In genomic region chr9:71368157-71368556, GRCh38 we compare ENCODE assay signal across 17 cellular contexts.
A peak's percentile ranks its signal among the peaks of the same experiment; 100 is the strongest.
DNase-seq lines count a peak whose midpoint lies in the region; ATAC-seq and TF ChIP-seq lines count a peak whose summit lies in the region.
"Had no signal": no experiment of that assay in that cellular context is flagged by ENCODE, and none has a peak within 500 bp of the region (broad histone marks: within the 10 kb centered on the region; RNA-seq: fewer than 3 reads in every experiment).

No MANE protein-coding gene starts in this region.

- no peaks in the 10 kb centered on the region for H3K36me3 Mint-ChIP-seq in stimulated activated naive B cell treated with anti-CD40 and anti-IgM and Interleukin-4, amounts not matched to agents 10 μg/mL and 1 μg/mL and 100 μg/mL, for 72 hours

- H3K4me3 ChIP-seq in HAP-1 (no peak overlapping the region), mucosa of descending colon (no peak overlapping the region)

- no peaks in the 10 kb centered on the region for H3K4me1 Mint-ChIP-seq in stimulated activated naive B cell treated with anti-CD40 and anti-IgM and Interleukin-4, amounts not matched to agents 10 μg/mL and 1 μg/mL and 100 μg/mL, for 72 hours
- H3K4me1 Mint-ChIP-seq: B cell had no signal

- H3K9me3 ChIP-seq in HAP-1 = no peaks in the 10 kb centered on the region
- H3K9me3 ChIP-seq in mucosa of descending colon = no peaks in the 10 kb centered on the region

- H3K27me3 ChIP-seq in HAP-1 (ENCODE audit: low read depth) = no peaks in the 10 kb centered on the region

- TF ChIP-seq CTCF in mucosa of descending colon (IDR thresholded peaks at IDR 0.05) = no peak

- H3K4me1 ChIP-seq in HAP-1 = no peaks in the 10 kb centered on the region
- H3K4me1 ChIP-seq in mucosa of descending colon (ENCODE audit: low read depth) = peaks cover 5% of the 10 kb centered on the region

- in situ Hi-C loops in HAP-1 (cut with MboI; ENCODE audit: low sequenced_read_pairs) = no loop called here

- H3K9me3 Mint-ChIP-seq in stimulated activated naive B cell treated with anti-CD40 and anti-IgM and Interleukin-4, amounts not matched to agents 10 μg/mL and 1 μg/mL and 100 μg/mL, for 72 hours = no peaks in the 10 kb centered on the region
- H3K9me3 Mint-ChIP-seq: CD4-positive, alpha-beta T cell had no signal

- no peaks in the 10 kb centered on the region for H3K36me3 ChIP-seq in HAP-1 (replicated peaks)
- H3K36me3 ChIP-seq in mucosa of descending colon (ENCODE audit: low read depth) = no peaks in the 10 kb centered on the region

- ATAC-seq in mucosa of descending colon (peak; percentile 70), GM18861 (IDR thresholded peaks at IDR 0.05; ENCODE audit: unreplicated experiment) (no peak)
- ATAC-seq in stimulated activated naive B cell treated with anti-CD40 and anti-IgM and Interleukin-4, amounts not matched to agents 10 μg/mL and 1 μg/mL and 100 μg/mL, for 72 hours (replicated peaks) = no peak

- H3K27ac Mint-ChIP-seq in stimulated activated naive B cell treated with anti-CD40 and anti-IgM and Interleukin-4, amounts not matched to agents 10 μg/mL and 1 μg/mL and 100 μg/mL, for 72 hours = no peak overlapping the region
- H3K27ac Mint-ChIP-seq: B cell; CD4-positive, alpha-beta T cell had no signal

- intact Hi-C loops in mucosa of descending colon (cut with DNase I, micrococcal nuclease) = no loop called here

- H3K4me3 Mint-ChIP-seq in stimulated activated naive B cell treated with anti-CD40 and anti-IgM and Interleukin-4, amounts not matched to agents 10 μg/mL and 1 μg/mL and 100 μg/mL, for 72 hours = no peak overlapping the region
- H3K4me3 Mint-ChIP-seq: B cell; CD4-positive, alpha-beta T cell had no signal

- DNase-seq in Ammon's horn (ENCODE audit: low spot score) (peak; percentile 23), HAP-1 (ENCODE audit: low spot score in 2 of 2) (peak; percentile 26 to 53), globus pallidus (ENCODE audit: low spot score) (peak; percentile 6), mucosa of descending colon (peak in 1 of 3 donors; percentile 43), AG08396 (ENCODE audit: low spot score) (no peak), LoVo (ENCODE audit: low spot score) (no peak)
- no peak for DNase-seq in stimulated activated naive B cell treated with anti-CD40 and anti-IgM and Interleukin-4, amounts not matched to agents 10 μg/mL and 1 μg/mL and 100 μg/mL, for 72 hours
- DNase-seq: Calu3; CD4-positive, alpha-beta T cell; DND-41; NCI-H1105 treated with DMSO at 0.1 percent for 48 hours; NCI-H1930; NCI-H2171 treated with DMSO at 0.1 percent for 48 hours; NCI-H774; SHP77 treated with DMSO at 0.1 percent for 48 hours had no signal

- peaks cover 0 to 8% of the 10 kb centered on the region in 2 donors for H3K27me3 Mint-ChIP-seq in stimulated activated naive B cell treated with anti-CD40 and anti-IgM and Interleukin-4, amounts not matched to agents 10 μg/mL and 1 μg/mL and 100 μg/mL, for 72 hours

Comparison
In these comparisons a context has a peak if more than half of its experiments do, and no peak if none do; other contexts are left out.
1. DNase-seq: peak in Ammon's horn (single experiment), HAP-1 (2 of 2) and globus pallidus (single experiment); none in stimulated activated naive B cell treated with anti-CD40 and anti-IgM and Interleukin-4, amounts not matched to agents 10 μg/mL and 1 μg/mL and 100 μg/mL, for 72 hours (single experiment), AG08396 (single experiment) and LoVo (single experiment).